ENCODE assay signal across 6 cellular contexts in genomic region chr1:146396801-146397200, GRCh38.
A peak's percentile ranks its signal among the peaks of the same experiment; 100 is the strongest.
DNase-seq lines count a peak whose midpoint lies in the region; ATAC-seq lines count a peak whose summit lies in the region.
"Not testable (repeated sequence)": the region's sequence is repeated elsewhere in the genome, so short reads cannot be mapped to it uniquely, and the experiment has no call there.

No MANE protein-coding gene starts in this region.

- H3K36me3 ChIP-seq in naive thymus-derived CD4-positive, alpha-beta T cell (ENCODE audit: control insufficient read depth in 2 of 3, insufficient read depth in 3 of 3, low read length in 3 of 3) = not testable (repeated sequence)

- not testable (repeated sequence) for H3K4me3 ChIP-seq in naive thymus-derived CD4-positive, alpha-beta T cell (ENCODE audit: low read length)

- H3K27ac ChIP-seq in naive thymus-derived CD4-positive, alpha-beta T cell (ENCODE audit: low read depth, low read length) = not testable (repeated sequence)

- H3K4me1 ChIP-seq in naive thymus-derived CD4-positive, alpha-beta T cell (ENCODE audit: control insufficient read depth in 2 of 2, insufficient read depth in 2 of 2, low read length in 2 of 2) = peaks cover 15 to 21% of the 10 kb centered on the region in 2 donors

- peaks cover 29% of the 10 kb centered on the region for H3K4me1 Mint-ChIP-seq in activated CD4-positive, alpha-beta T cell treated with anti-CD3 and anti-CD28 coated beads, Interleukin-2, amount 10 ng/mL, durations not matched to agents 7 days and 5 days
- H3K4me1 Mint-ChIP-seq in activated CD8-positive, alpha-beta T cell treated with anti-CD3 and anti-CD28 coated beads, Interleukin-2, amount 10 ng/mL, durations not matched to agents 7 days and 5 days (ENCODE audit: low read depth) = peaks cover 32% of the 10 kb centered on the region
- peaks cover 31% of the 10 kb centered on the region for H3K4me1 Mint-ChIP-seq in activated T-cell treated with anti-CD3 and anti-CD28 coated beads, Interleukin-2, amount 50 U/mL, for 72 hours (ENCODE audit: low read depth)
- peaks cover 24% of the 10 kb centered on the region for H3K4me1 Mint-ChIP-seq in activated naive CD8-positive, alpha-beta T cell treated with anti-CD3 and anti-CD28 coated beads, Interleukin-2, amount 10 ng/mL, durations not matched to agents 7 days and 5 days
- H3K4me1 Mint-ChIP-seq in naive thymus-derived CD4-positive, alpha-beta T cell = peaks cover 16 to 36% (median 28%) of the 10 kb centered on the region in 7 donors
- H3K4me1 Mint-ChIP-seq in stimulated activated naive CD8-positive, alpha-beta T cell treated with anti-CD3 and anti-CD28 coated beads, Interleukin-15, amount 100 ng/mL, for 72 hours = peaks cover 27% of the 10 kb centered on the region

- POLR2A ChIA-PET in activated CD4-positive, alpha-beta T cell treated with anti-CD3 and anti-CD28 coated beads, Interleukin-2, amount 10 ng/mL, durations not matched to agents 7 days and 5 days (lab: Charles Lee); activated CD8-positive, alpha-beta T cell treated with anti-CD3 and anti-CD28 coated beads, Interleukin-2, amount 10 ng/mL, durations not matched to agents 7 days and 5 days (lab: Charles Lee); activated naive CD8-positive, alpha-beta T cell treated with anti-CD3 and anti-CD28 coated beads, Interleukin-2, amount 10 ng/mL, durations not matched to agents 7 days and 5 days (lab: Charles Lee); naive thymus-derived CD4-positive, alpha-beta T cell (lab: Charles Lee): not testable (repeated sequence)

- H3K27ac Mint-ChIP-seq in activated CD4-positive, alpha-beta T cell treated with anti-CD3 and anti-CD28 coated beads, Interleukin-2, amount 10 ng/mL, durations not matched to agents 7 days and 5 days = peak overlapping the region; percentile 52
- peak overlapping the region; percentile 56 for H3K27ac Mint-ChIP-seq in activated CD8-positive, alpha-beta T cell treated with anti-CD3 and anti-CD28 coated beads, Interleukin-2, amount 10 ng/mL, durations not matched to agents 7 days and 5 days
- H3K27ac Mint-ChIP-seq in activated T-cell treated with anti-CD3 and anti-CD28 coated beads, Interleukin-2, amount 50 U/mL, for 72 hours = peak overlapping the region; percentile 87
- H3K27ac Mint-ChIP-seq in activated naive CD8-positive, alpha-beta T cell treated with anti-CD3 and anti-CD28 coated beads, Interleukin-2, amount 10 ng/mL, durations not matched to agents 7 days and 5 days = peak overlapping the region; percentile 77
- peak overlapping the region in 5 of 9 donors; percentile 33 to 90 (median 64) for H3K27ac Mint-ChIP-seq in naive thymus-derived CD4-positive, alpha-beta T cell
- peak overlapping the region; percentile 88 to 92 for H3K27ac Mint-ChIP-seq in stimulated activated naive CD8-positive, alpha-beta T cell treated with anti-CD3 and anti-CD28 coated beads, Interleukin-15, amount 100 ng/mL, for 72 hours

- DNase-seq in activated CD4-positive, alpha-beta T cell treated with anti-CD3 and anti-CD28 coated beads, Interleukin-2, amount 10 ng/mL, durations not matched to agents 7 days and 5 days; activated CD8-positive, alpha-beta T cell treated with anti-CD3 and anti-CD28 coated beads, Interleukin-2, amount 10 ng/mL, durations not matched to agents 7 days and 5 days; activated T-cell treated with anti-CD3 and anti-CD28 coated beads, Interleukin-2, amount 50 U/mL, for 72 hours; activated naive CD8-positive, alpha-beta T cell treated with anti-CD3 and anti-CD28 coated beads, Interleukin-2, amount 10 ng/mL, durations not matched to agents 7 days and 5 days; naive thymus-derived CD4-positive, alpha-beta T cell: not testable (repeated sequence)
- DNase-seq in stimulated activated naive CD8-positive, alpha-beta T cell treated with anti-CD3 and anti-CD28 coated beads, Interleukin-15, amount 100 ng/mL, for 72 hours = peak in 1 of 2 donors; percentile 43

- H3K9me3 Mint-ChIP-seq in activated CD4-positive, alpha-beta T cell treated with anti-CD3 and anti-CD28 coated beads, Interleukin-2, amount 10 ng/mL, durations not matched to agents 7 days and 5 days; activated CD8-positive, alpha-beta T cell treated with anti-CD3 and anti-CD28 coated beads, Interleukin-2, amount 10 ng/mL, durations not matched to agents 7 days and 5 days (ENCODE audit: insufficient read depth); activated T-cell treated with anti-CD3 and anti-CD28 coated beads, Interleukin-2, amount 50 U/mL, for 72 hours; activated naive CD8-positive, alpha-beta T cell treated with anti-CD3 and anti-CD28 coated beads, Interleukin-2, amount 10 ng/mL, durations not matched to agents 7 days and 5 days; naive thymus-derived CD4-positive, alpha-beta T cell; stimulated activated naive CD8-positive, alpha-beta T cell treated with anti-CD3 and anti-CD28 coated beads, Interleukin-15, amount 100 ng/mL, for 72 hours: not testable (repeated sequence)

- not testable (repeated sequence) for H3K4me3 Mint-ChIP-seq in activated CD4-positive, alpha-beta T cell treated with anti-CD3 and anti-CD28 coated beads, Interleukin-2, amount 10 ng/mL, durations not matched to agents 7 days and 5 days; activated CD8-positive, alpha-beta T cell treated with anti-CD3 and anti-CD28 coated beads, Interleukin-2, amount 10 ng/mL, durations not matched to agents 7 days and 5 days; activated T-cell treated with anti-CD3 and anti-CD28 coated beads, Interleukin-2, amount 50 U/mL, for 72 hours; activated naive CD8-positive, alpha-beta T cell treated with anti-CD3 and anti-CD28 coated beads, Interleukin-2, amount 10 ng/mL, durations not matched to agents 7 days and 5 days; naive thymus-derived CD4-positive, alpha-beta T cell; stimulated activated naive CD8-positive, alpha-beta T cell treated with anti-CD3 and anti-CD28 coated beads, Interleukin-15, amount 100 ng/mL, for 72 hours

- H3K9me3 ChIP-seq in naive thymus-derived CD4-positive, alpha-beta T cell (ENCODE audit: control insufficient read depth in 2 of 3, low read length in 3 of 3) = not testable (repeated sequence)

- H3K36me3 Mint-ChIP-seq in activated CD4-positive, alpha-beta T cell treated with anti-CD3 and anti-CD28 coated beads, Interleukin-2, amount 10 ng/mL, durations not matched to agents 7 days and 5 days (ENCODE audit: low read depth); activated CD8-positive, alpha-beta T cell treated with anti-CD3 and anti-CD28 coated beads, Interleukin-2, amount 10 ng/mL, durations not matched to agents 7 days and 5 days (ENCODE audit: low read depth); activated T-cell treated with anti-CD3 and anti-CD28 coated beads, Interleukin-2, amount 50 U/mL, for 72 hours (ENCODE audit: insufficient read depth in 2 of 2); activated naive CD8-positive, alpha-beta T cell treated with anti-CD3 and anti-CD28 coated beads, Interleukin-2, amount 10 ng/mL, durations not matched to agents 7 days and 5 days; naive thymus-derived CD4-positive, alpha-beta T cell: not testable (repeated sequence)

- not testable (repeated sequence) for ATAC-seq in activated CD8-positive, alpha-beta T cell treated with anti-CD3 and anti-CD28 coated beads, Interleukin-2, amount 10 ng/mL, durations not matched to agents 7 days and 5 days; activated naive CD8-positive, alpha-beta T cell treated with anti-CD3 and anti-CD28 coated beads, Interleukin-2, amount 10 ng/mL, durations not matched to agents 7 days and 5 days (ENCODE audit: low read depth); naive thymus-derived CD4-positive, alpha-beta T cell
- ATAC-seq in activated T-cell treated with anti-CD3 and anti-CD28 coated beads, Interleukin-2, amount 50 U/mL, for 72 hours (replicated peaks in 1 of 2) = peak; percentile 13 to 34
- ATAC-seq in stimulated activated naive CD8-positive, alpha-beta T cell treated with anti-CD3 and anti-CD28 coated beads, Interleukin-15, amount 100 ng/mL, for 72 hours = peak; percentile 54

- not testable (repeated sequence) for H3K27me3 Mint-ChIP-seq in activated CD4-positive, alpha-beta T cell treated with anti-CD3 and anti-CD28 coated beads, Interleukin-2, amount 10 ng/mL, durations not matched to agents 7 days and 5 days; activated CD8-positive, alpha-beta T cell treated with anti-CD3 and anti-CD28 coated beads, Interleukin-2, amount 10 ng/mL, durations not matched to agents 7 days and 5 days (ENCODE audit: low read depth); activated T-cell treated with anti-CD3 and anti-CD28 coated beads, Interleukin-2, amount 50 U/mL, for 72 hours (ENCODE audit: low read depth); activated naive CD8-positive, alpha-beta T cell treated with anti-CD3 and anti-CD28 coated beads, Interleukin-2, amount 10 ng/mL, durations not matched to agents 7 days and 5 days; naive thymus-derived CD4-positive, alpha-beta T cell; stimulated activated naive CD8-positive, alpha-beta T cell treated with anti-CD3 and anti-CD28 coated beads, Interleukin-15, amount 100 ng/mL, for 72 hours

- not testable (repeated sequence) for H3K27me3 ChIP-seq in naive thymus-derived CD4-positive, alpha-beta T cell (ENCODE audit: control insufficient read depth in 2 of 2, insufficient read depth in 2 of 2, low read length in 2 of 2)

- intact Hi-C loops in naive thymus-derived CD4-positive, alpha-beta T cell (cut with micrococcal nuclease) = not testable (repeated sequence)

- CTCF ChIA-PET in activated CD4-positive, alpha-beta T cell treated with anti-CD3 and anti-CD28 coated beads, Interleukin-2, amount 10 ng/mL, durations not matched to agents 7 days and 5 days (lab: Charles Lee); activated CD8-positive, alpha-beta T cell treated with anti-CD3 and anti-CD28 coated beads, Interleukin-2, amount 10 ng/mL, durations not matched to agents 7 days and 5 days (lab: Charles Lee); naive thymus-derived CD4-positive, alpha-beta T cell (lab: Charles Lee): not testable (repeated sequence)
